Comparison of ENCODE assay signal across 1 cellular context in genomic region chr1:28088168-28088961, GRCh38.
TF ChIP-seq lines count a peak whose summit lies in the region.

TSS of gene EYA3 (minus strand) at chr1:28088610. CDS start at chr1:28058026, 30,584 bp downstream.

TF ChIP-seq in K562, 482 proteins besides CTCF, POLR2A, EP300 and RAD21 (continued from another document and continues in another):
- TF ChIP-seq ZBTB40 (IDR thresholded peaks at IDR 0.05) (peak; percentile 99), ZBTB40 (CRISPR knock-in tag; IDR thresholded peaks at IDR 0.05) (no peak), ZNF124 (CRISPR knock-in tag; IDR thresholded peaks at IDR 0.05) (no peak), ZNF280A (IDR thresholded peaks at IDR 0.05; ENCODE audit: low read depth, partially characterized antibody) (peak; percentile 23), ZBTB17 (CRISPR knock-in tag; IDR thresholded peaks at IDR 0.05) (peak; percentile 90), PCBP2 (IDR thresholded peaks at IDR 0.05; ENCODE audit: low read depth, low read length, poor library complexity, severe bottlenecking) (no peak), CC2D1A (IDR thresholded peaks at IDR 0.05) (peak; percentile 74; the same call in 1 of the 2 replicates), CBX5 (IDR thresholded peaks at IDR 0.05; ENCODE audit: borderline replicate concordance, low read depth) (no peak), FOXA1 (IDR thresholded peaks at IDR 0.05; ENCODE audit: borderline replicate concordance) (no peak), PHB2 (IDR thresholded peaks at IDR 0.05; ENCODE audit: low read depth) (peak; percentile 70; the same call in 1 of the 2 replicates), FOXA3 (CRISPR knock-in tag; conservative IDR thresholded peaks at IDR 0.05 in 1 of 2, IDR thresholded peaks at IDR 0.05 in 1 of 2) (no peak), ZNF512 (tag; IDR thresholded peaks at IDR 0.05) (peak; percentile 69), HNRNPH1 (optimal IDR thresholded peaks at IDR 0.05; ENCODE audit: low read depth, low read length) (no peak), ELF2 (CRISPR knock-in tag; IDR thresholded peaks at IDR 0.05) (no peak), RAD51 (IDR thresholded peaks at IDR 0.05; ENCODE audit: borderline replicate concordance, low read depth) (no peak), RBM25 (IDR thresholded peaks at IDR 0.05; ENCODE audit: low read depth, low read length, severe bottlenecking) (no peak), MLX (CRISPR knock-in tag; conservative IDR thresholded peaks at IDR 0.05) (0 out of 4 replicates have a peak, but pooled peaks of 1 of the 2 experiments have one; percentile 16), MCM7 (IDR thresholded peaks at IDR 0.05) (no peak; a peak in 1 of 4 replicates), TGIF2 (CRISPR knock-in tag; IDR thresholded peaks at IDR 0.05) (no peak), ZSCAN29 (IDR thresholded peaks at IDR 0.05) (peak; percentile 71), FOXK2 (conservative IDR thresholded peaks at IDR 0.05 in 1 of 2, IDR thresholded peaks at IDR 0.05 in 1 of 2; ENCODE audit: low read depth in 2 of 2) (peak; percentile 87 to 88), NR0B1 (IDR thresholded peaks at IDR 0.05; ENCODE audit: partially characterized antibody) (no peak), TRIM24 (IDR thresholded peaks at IDR 0.05) (0 out of 4 replicates have a peak, but pooled peaks have one; percentile 22 to 47), RERE (CRISPR knock-in tag; IDR thresholded peaks at IDR 0.05; ENCODE audit: borderline replicate concordance) (no peak), ARID1B (IDR thresholded peaks at IDR 0.05) (peak; percentile 64), ZNF518B (CRISPR knock-in tag; IDR thresholded peaks at IDR 0.05) (no peak), MEF2D (tag; conservative IDR thresholded peaks at IDR 0.05; ENCODE audit: low read depth) (peak; percentile 68), SNRNP70 (optimal IDR thresholded peaks at IDR 0.05; ENCODE audit: low read depth, low read length) (no peak), CTCFL (IDR thresholded peaks at IDR 0.05; ENCODE audit: borderline replicate concordance, insufficient read depth, low read depth, low read length, poor library complexity, severe bottlenecking) (no peak)
